1 cellular context compared by ENCODE assay signal in the genomic region with DNA sequence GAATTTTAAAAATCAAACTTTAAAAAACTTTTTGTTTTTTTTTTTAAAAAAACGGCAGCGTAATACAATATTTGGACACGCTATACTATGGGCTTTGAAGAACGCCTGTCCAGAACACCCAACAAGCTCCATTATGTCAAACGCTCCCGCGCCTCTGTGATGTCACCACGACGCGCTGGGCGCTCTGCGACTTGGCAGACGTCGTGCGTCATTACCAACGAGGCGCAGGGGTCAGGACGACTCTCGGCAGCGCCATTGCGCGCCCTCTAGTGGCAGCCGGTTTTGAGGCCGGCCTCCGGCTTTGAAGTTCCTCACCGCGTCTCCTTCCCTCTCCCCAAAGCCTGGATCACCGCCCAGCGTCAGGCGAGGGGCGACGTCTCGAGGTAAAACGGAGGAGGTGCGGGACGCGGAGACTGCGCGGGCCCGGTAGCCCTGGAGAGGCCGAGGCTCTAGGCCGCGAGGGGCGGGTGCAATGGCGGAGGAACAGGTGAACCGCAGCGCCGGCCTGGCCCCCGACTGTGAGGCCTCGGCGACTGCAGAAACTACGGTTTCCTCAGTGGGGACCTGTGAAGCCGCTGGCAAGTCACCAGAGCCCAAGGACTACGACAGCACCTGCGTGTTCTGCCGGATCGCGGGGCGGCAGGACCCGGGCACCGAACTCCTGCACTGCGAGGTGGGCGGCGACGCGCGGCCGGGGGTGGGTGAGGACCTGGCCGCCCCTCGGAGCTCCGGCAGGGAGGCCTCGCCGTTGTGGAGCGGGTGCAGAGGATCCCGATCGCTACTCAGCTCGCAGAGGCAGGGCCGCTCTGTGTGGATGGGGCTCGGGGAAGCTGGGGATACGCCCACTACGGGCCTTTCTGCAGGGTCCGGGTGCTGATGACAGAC.
A peak's percentile ranks its signal among the peaks of the same experiment; 100 is the strongest.
TF ChIP-seq lines count a peak whose summit lies in the region.

HINT3 (plus strand) TSS at position 265 of the 885 bp plus-strand sequence; CDS start at position 473, 208 bp downstream.

TF ChIP-seq in IMR-90, 13 proteins besides CTCF, POLR2A, EP300 and RAD21 (continued from another document):
- no peak for TF ChIP-seq MAFK (IDR thresholded peaks at IDR 0.05; ENCODE audit: low read depth, low read length)
- TF ChIP-seq MXI1 (IDR thresholded peaks at IDR 0.05; ENCODE audit: borderline replicate concordance, low read depth, low read length) = 0 out of 2 replicates have a peak, but pooled peaks have one; percentile 53
- TF ChIP-seq ELK1 (IDR thresholded peaks at IDR 0.05; ENCODE audit: borderline replicate concordance, low read depth, low read length) = no peak
- TF ChIP-seq RCOR1 (IDR thresholded peaks at IDR 0.05; ENCODE audit: insufficient replicate concordance, low read length) = peak; percentile 41
- 0 out of 2 replicates have a peak, but pooled peaks have one; percentile 40 for TF ChIP-seq CHD1 (IDR thresholded peaks at IDR 0.05; ENCODE audit: low read depth, low read length)
- TF ChIP-seq BHLHE40 (IDR thresholded peaks at IDR 0.05; ENCODE audit: low read depth, low read length) = peak; percentile 16; the same call in 1 of the 2 replicates
- no peak for TF ChIP-seq RFX5 (IDR thresholded peaks at IDR 0.05; ENCODE audit: low read depth, low read length)
